29 cellular contexts compared by ENCODE assay signal in genomic region chr9:138104251-138105122, GRCh38.
DNase-seq lines count a peak whose midpoint lies in the region; ATAC-seq, FAIRE-seq and TF ChIP-seq lines count a peak whose summit lies in the region.
"Had no signal": no experiment of that assay in that cellular context is flagged by ENCODE, and none has a peak within 500 bp of the region (broad histone marks: within the 10 kb centered on the region; RNA-seq: fewer than 3 reads in every experiment).

No MANE protein-coding gene starts in this region.

- H3K4me1 Mint-ChIP-seq in activated T-helper 2 cell treated with anti-CD3 and anti-CD28 coated beads, Interferon-gamma antibody, Interleukin-2, Interleukin-4, amounts not matched to agents 10 μg/mL and 5 μg/mL and 100 μg/mL, durations not matched to agents 14 hours and 24 hours and 36 hours (ENCODE audit: low read depth): no peaks in the 10 kb centered on the region
- no peaks in the 10 kb centered on the region for H3K4me1 Mint-ChIP-seq in type B pancreatic cell (ENCODE audit: unreplicated experiment)
- H3K4me1 Mint-ChIP-seq: activated T-helper 17 cell treated with anti-CD3 and anti-CD28 coated beads, Interleukin-2, amount 50 U/mL, for 72 hours; B cell had no signal

- H3K36me3 ChIP-seq in kidney (ENCODE audit: control insufficient read depth in 1 of 2, insufficient read depth in 2 of 2, low read length in 2 of 2): no peaks in the 10 kb centered on the region
- H3K36me3 ChIP-seq: left ventricle myocardium inferior, stomach, transverse colon had no signal

- no peak for FAIRE-seq in kidney (lab: Jason Lieb, UNC)
- FAIRE-seq: A204.1 had no signal

- H3K27ac ChIP-seq in kidney (ENCODE audit: low read depth in 2 of 2, low read length in 2 of 2): no peak overlapping the region
- H3K27ac ChIP-seq: left ventricle myocardium inferior, RWPE1, stomach, transverse colon had no signal

- no peak overlapping the region for H3K4me3 ChIP-seq in kidney (ENCODE audit: low read length in 2 of 2)
- H3K4me3 ChIP-seq: left ventricle myocardium inferior, stomach, transverse colon had no signal

- H3K9me3 Mint-ChIP-seq in activated T-helper 2 cell treated with anti-CD3 and anti-CD28 coated beads, Interferon-gamma antibody, Interleukin-2, Interleukin-4, amounts not matched to agents 10 μg/mL and 5 μg/mL and 100 μg/mL, durations not matched to agents 14 hours and 24 hours and 36 hours: no peaks in the 10 kb centered on the region
- H3K9me3 Mint-ChIP-seq in type B pancreatic cell: no peaks in the 10 kb centered on the region
- H3K9me3 Mint-ChIP-seq: activated naive CD4-positive, alpha-beta T cell treated with anti-CD3 and anti-CD28 coated beads, Interleukin-2, amount 50 U/mL, for 72 hours; activated T-helper 17 cell treated with anti-CD3 and anti-CD28 coated beads, Interleukin-2, amount 50 U/mL, for 72 hours; dendritic cell treated with granulocyte-macrophage colony-stimulating factor and Interleukin-4, amounts not matched to agents 40 ng/mL and 50 ng/mL, for 4 days had no signal

- ATAC-seq in HG03135 (IDR thresholded peaks at IDR 0.05; ENCODE audit: unreplicated experiment): no peak
- ATAC-seq: activated naive CD4-positive, alpha-beta T cell treated with anti-CD3 and anti-CD28 coated beads, Interleukin-2, amount 50 U/mL, for 72 hours; activated T-helper 17 cell treated with anti-CD3 and anti-CD28 coated beads, Interleukin-2, amount 50 U/mL, for 72 hours; sciatic nerve had no signal

- no peak for TF ChIP-seq CTCF in kidney (IDR thresholded peaks at IDR 0.05; ENCODE audit: borderline replicate concordance, extremely low read depth, insufficient read depth)
- TF ChIP-seq CTCF in type B pancreatic cell (conservative IDR thresholded peaks at IDR 0.05): no peak

- no peak overlapping the region for H3K27ac Mint-ChIP-seq in activated T-helper 2 cell treated with anti-CD3 and anti-CD28 coated beads, Interferon-gamma antibody, Interleukin-2, Interleukin-4, amounts not matched to agents 10 μg/mL and 5 μg/mL and 100 μg/mL, durations not matched to agents 14 hours and 24 hours and 36 hours
- no peak overlapping the region for H3K27ac Mint-ChIP-seq in type B pancreatic cell
- H3K27ac Mint-ChIP-seq: activated naive CD4-positive, alpha-beta T cell treated with anti-CD3 and anti-CD28 coated beads, Interleukin-2, amount 50 U/mL, for 72 hours; activated T-helper 17 cell treated with anti-CD3 and anti-CD28 coated beads, Interleukin-2, amount 50 U/mL, for 72 hours; B cell; dendritic cell treated with granulocyte-macrophage colony-stimulating factor and Interleukin-4, amounts not matched to agents 40 ng/mL and 50 ng/mL, for 4 days; mesothelial cell of epicardium; nephron had no signal

- H3K9me3 ChIP-seq in kidney (ENCODE audit: control insufficient read depth in 1 of 2, low read length in 2 of 2): no peaks in the 10 kb centered on the region
- H3K9me3 ChIP-seq: left ventricle myocardium inferior, SK-N-SH, stomach, transverse colon had no signal

- H3K36me3 Mint-ChIP-seq in activated T-helper 2 cell treated with anti-CD3 and anti-CD28 coated beads, Interferon-gamma antibody, Interleukin-2, Interleukin-4, amounts not matched to agents 10 μg/mL and 5 μg/mL and 100 μg/mL, durations not matched to agents 14 hours and 24 hours and 36 hours (ENCODE audit: low read depth): no peaks in the 10 kb centered on the region
- no peaks in the 10 kb centered on the region for H3K36me3 Mint-ChIP-seq in type B pancreatic cell
- H3K36me3 Mint-ChIP-seq: activated naive CD4-positive, alpha-beta T cell treated with anti-CD3 and anti-CD28 coated beads, Interleukin-2, amount 50 U/mL, for 72 hours; mesothelial cell of epicardium had no signal

- no peak overlapping the region for H3K9ac ChIP-seq in kidney (ENCODE audit: low read length in 2 of 2)
- H3K9ac ChIP-seq: SK-N-SH had no signal

- H3K27me3 Mint-ChIP-seq in activated T-helper 2 cell treated with anti-CD3 and anti-CD28 coated beads, Interferon-gamma antibody, Interleukin-2, Interleukin-4, amounts not matched to agents 10 μg/mL and 5 μg/mL and 100 μg/mL, durations not matched to agents 14 hours and 24 hours and 36 hours (ENCODE audit: low read depth): no peaks in the 10 kb centered on the region
- no peaks in the 10 kb centered on the region for H3K27me3 Mint-ChIP-seq in type B pancreatic cell

- intact Hi-C loops in activated T-helper 2 cell treated with anti-CD3 and anti-CD28 coated beads, Interferon-gamma antibody, Interleukin-2, Interleukin-4, amounts not matched to agents 10 μg/mL and 5 μg/mL and 100 μg/mL, durations not matched to agents 14 hours and 24 hours and 36 hours (cut with micrococcal nuclease): no loop called here
- intact Hi-C loops in kidney (cut with DNase I): no loop called here

- H3K4me1 ChIP-seq in kidney (ENCODE audit: control insufficient read depth in 1 of 2, insufficient read depth in 1 of 2, low read depth in 1 of 2, low read length in 2 of 2): no peaks in the 10 kb centered on the region
- H3K4me1 ChIP-seq: stomach, transverse colon had no signal

- no peak overlapping the region for H3K4me3 Mint-ChIP-seq in activated T-helper 2 cell treated with anti-CD3 and anti-CD28 coated beads, Interferon-gamma antibody, Interleukin-2, Interleukin-4, amounts not matched to agents 10 μg/mL and 5 μg/mL and 100 μg/mL, durations not matched to agents 14 hours and 24 hours and 36 hours (ENCODE audit: low read depth)
- H3K4me3 Mint-ChIP-seq in type B pancreatic cell: no peak overlapping the region
- H3K4me3 Mint-ChIP-seq: activated T-helper 17 cell treated with anti-CD3 and anti-CD28 coated beads, Interleukin-2, amount 50 U/mL, for 72 hours; B cell; dendritic cell treated with granulocyte-macrophage colony-stimulating factor and Interleukin-4, amounts not matched to agents 40 ng/mL and 50 ng/mL, for 4 days; mesothelial cell of epicardium; nephron had no signal

- DNase-seq in activated CD8-positive, alpha-beta memory T cell treated with anti-CD3 and anti-CD28 coated beads, Interleukin-2, amount 50 U/mL, for 48 hours: peak; percentile 42
- no peak for DNase-seq in activated CD8-positive, alpha-beta memory T cell treated with anti-CD3 and anti-CD28 coated beads, Interleukin-2, amount 50 U/mL, for 4 hours
- DNase-seq in activated T-helper 2 cell treated with anti-CD3 and anti-CD28 coated beads, Interferon-gamma antibody, Interleukin-2, Interleukin-4, amounts not matched to agents 10 μg/mL and 5 μg/mL and 100 μg/mL, durations not matched to agents 14 hours and 24 hours and 36 hours (ENCODE audit: low spot score): peak; percentile 6
- DNase-seq in kidney: peak; percentile 35
- DNase-seq in type B pancreatic cell (ENCODE audit: extremely low spot score, unreplicated experiment): peak; percentile 64
- no peak for DNase-seq in HCEC 1CT
- no peak for DNase-seq in NOMO-1 treated with DMSO at 0.1 percent for 48 hours (lab: John Stamatoyannopoulos, UW; ENCODE audit: unreplicated experiment)
- DNase-seq: activated CD4-positive, alpha-beta T cell treated with anti-CD3 and anti-CD28 coated beads for 4 hours; DMS53; GF-D8; left ventricle myocardium inferior; NCI-H1092; NCI-H187 treated with DMSO at 0.1 percent for 48 hours; NCI-H774; stimulated activated CD4-positive, alpha-beta T cell treated with anti-CD3 and anti-CD28 coated beads, Interleukin-15, amount 100 ng/mL, for 24 hours; stomach; T-helper 2 cell; transverse colon had no signal

Comparison
In these comparisons a context has a peak if more than half of its experiments do, and no peak if none do; other contexts are left out.
1. DNase-seq: peak in activated CD8-positive, alpha-beta memory T cell treated with anti-CD3 and anti-CD28 coated beads, Interleukin-2, amount 50 U/mL, for 48 hours (single experiment), activated T-helper 2 cell treated with anti-CD3 and anti-CD28 coated beads, Interferon-gamma antibody, Interleukin-2, Interleukin-4, amounts not matched to agents 10 μg/mL and 5 μg/mL and 100 μg/mL, durations not matched to agents 14 hours and 24 hours and 36 hours (single experiment), kidney (single experiment) and type B pancreatic cell (single experiment); none in activated CD8-positive, alpha-beta memory T cell treated with anti-CD3 and anti-CD28 coated beads, Interleukin-2, amount 50 U/mL, for 4 hours (single experiment), HCEC 1CT (single experiment) and NOMO-1 treated with DMSO at 0.1 percent for 48 hours (single experiment).